Comparison of ENCODE assay signal across 10 cellular contexts in the genomic region with DNA sequence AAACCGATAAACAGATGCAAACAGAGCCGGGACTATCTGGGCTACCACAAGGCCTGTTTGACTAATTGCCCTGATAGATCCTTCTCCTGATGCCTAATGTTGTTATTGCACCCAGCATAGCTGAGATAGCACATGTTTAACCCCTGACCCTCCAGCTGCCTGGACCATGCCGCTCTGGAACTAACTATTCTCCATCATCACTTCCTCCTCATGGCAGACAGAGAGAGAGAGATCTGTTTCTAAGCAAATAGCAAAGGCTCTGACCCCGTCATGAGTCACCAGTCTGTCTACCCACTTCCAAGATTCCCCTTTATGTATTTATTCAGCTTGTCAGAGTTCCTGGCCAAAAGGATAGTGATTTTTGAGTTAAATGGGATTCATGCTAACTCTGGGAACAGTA. TPM values are rescaled to one million over a fixed set of nuclear protein-coding genes. Genes with fewer than 3 reads are reported as not detected.
DNase-seq lines count a peak whose midpoint lies in the region; ATAC-seq and TF ChIP-seq lines count a peak whose summit lies in the region.
"Had no signal": no experiment of that assay in that cellular context is flagged by ENCODE, and none has a peak within 500 bp of the region (broad histone marks: within the 10 kb centered on the region; RNA-seq: fewer than 3 reads in every experiment).

No MANE protein-coding gene starts in this region.

- H3K4me1 Mint-ChIP-seq in activated CD8-positive, alpha-beta T cell treated with anti-CD3 and anti-CD28 coated beads, Interleukin-2, amount 10 ng/mL, durations not matched to agents 7 days and 5 days (ENCODE audit: low read depth) = no peaks in the 10 kb centered on the region

- H3K79me2 ChIP-seq in mesendoderm (ENCODE audit: control insufficient read depth, insufficient read depth, low read length) = no peaks in the 10 kb centered on the region

- no peaks in the 10 kb centered on the region for H3K79me1 ChIP-seq in mesendoderm (ENCODE audit: low read length)

- H4K8ac ChIP-seq in mesendoderm (ENCODE audit: low read depth, low read length) = no peak overlapping the region

- no CpG with 5 or more reads among the region's 4 CpGs for WGBS in mesendoderm (ENCODE audit: extremely low coverage, insufficient coverage, low lambda C conversion rate)

- H3K4me1 ChIP-seq in mesendoderm (ENCODE audit: control insufficient read depth, low read depth, low read length) (no peaks in the 10 kb centered on the region), ascending aorta (peaks cover 0 to 2% of the 10 kb centered on the region in 2 donors)

- H3K56ac ChIP-seq in mesendoderm (ENCODE audit: low read length) = no peak overlapping the region

- no peak overlapping the region for H3K9ac ChIP-seq in mesendoderm (ENCODE audit: low read length)

- H3K4me2 ChIP-seq in mesendoderm (ENCODE audit: low read length) = no peak overlapping the region

- CTCF ChIA-PET in activated CD8-positive, alpha-beta T cell treated with anti-CD3 and anti-CD28 coated beads, Interleukin-2, amount 10 ng/mL, durations not matched to agents 7 days and 5 days (lab: Charles Lee) = no interaction called here

- POLR2A ChIA-PET in activated CD8-positive, alpha-beta T cell treated with anti-CD3 and anti-CD28 coated beads, Interleukin-2, amount 10 ng/mL, durations not matched to agents 7 days and 5 days (lab: Charles Lee) = interaction anchor here (0.7 kb wide), 1 partner anchor 12 kb away, joined by 3 read pairs; no protein-coding TSS in a partner anchor

- H3K36me3 ChIP-seq in mesendoderm (ENCODE audit: control insufficient read depth, insufficient read depth, low read length) (no peaks in the 10 kb centered on the region), ascending aorta (no peaks in the 10 kb centered on the region)

- no peak overlapping the region for H3K18ac ChIP-seq in mesendoderm (ENCODE audit: low read length)

- H3K4me3 ChIP-seq in mesendoderm (ENCODE audit: low read length) = no peak overlapping the region
- H3K4me3 ChIP-seq in ascending aorta = no peak overlapping the region

- no peak overlapping the region for H2BK5ac ChIP-seq in mesendoderm (ENCODE audit: low read length)

- H3K27ac ChIP-seq in mesendoderm (ENCODE audit: low read depth, low read length) (no peak overlapping the region), ascending aorta (no peak overlapping the region)

- H3K23ac ChIP-seq in mesendoderm (ENCODE audit: low read length) = no peak overlapping the region

- no peak overlapping the region for H3K4me3 Mint-ChIP-seq in activated CD8-positive, alpha-beta T cell treated with anti-CD3 and anti-CD28 coated beads, Interleukin-2, amount 10 ng/mL, durations not matched to agents 7 days and 5 days

- intact Hi-C loops in ascending aorta (cut with DNase I) = no loop called here

- ATAC-seq in activated CD8-positive, alpha-beta T cell treated with anti-CD3 and anti-CD28 coated beads, Interleukin-2, amount 10 ng/mL, durations not matched to agents 7 days and 5 days = no peak
- ATAC-seq: esophagus mucosa had no signal

- no peaks in the 10 kb centered on the region for H3K9me3 Mint-ChIP-seq in activated CD8-positive, alpha-beta T cell treated with anti-CD3 and anti-CD28 coated beads, Interleukin-2, amount 10 ng/mL, durations not matched to agents 7 days and 5 days (ENCODE audit: insufficient read depth)

- no peak for TF ChIP-seq CTCF in ascending aorta (IDR thresholded peaks at IDR 0.05)

- H3K36me3 Mint-ChIP-seq in activated CD8-positive, alpha-beta T cell treated with anti-CD3 and anti-CD28 coated beads, Interleukin-2, amount 10 ng/mL, durations not matched to agents 7 days and 5 days (ENCODE audit: low read depth) = no peaks in the 10 kb centered on the region

- peak; percentile 15 for DNase-seq in CD1c-positive myeloid dendritic cell (ENCODE audit: extremely low spot score)
- peak; percentile 57 for DNase-seq in MV-4-11 (lab: John Stamatoyannopoulos, UW)
- peak; percentile 36 for DNase-seq in dedifferentiated amniotic fluid mesenchymal stem cell (ENCODE audit: extremely low spot score)
- peak; percentile 76 for DNase-seq in mesendoderm
- no peak for DNase-seq in ascending aorta (ENCODE audit: low spot score in 2 of 2)
- no peak for DNase-seq in activated CD8-positive, alpha-beta T cell treated with anti-CD3 and anti-CD28 coated beads, Interleukin-2, amount 10 ng/mL, durations not matched to agents 7 days and 5 days
- no peak for DNase-seq in DMS 273 treated with DMSO at 0.1 percent for 48 hours (lab: John Stamatoyannopoulos, UW)
- no peak for DNase-seq in NCI-H82 (lab: John Stamatoyannopoulos, UW)
- DNase-seq: NCI-H446 treated with DMSO at 0.1 percent for 48 hours had no signal

- no peaks in the 10 kb centered on the region for H3K27me3 ChIP-seq in mesendoderm (ENCODE audit: insufficient read depth, low read length, poor library complexity)
- H3K27me3 ChIP-seq in ascending aorta = no peaks in the 10 kb centered on the region

- no peak overlapping the region for H3K27ac Mint-ChIP-seq in activated CD8-positive, alpha-beta T cell treated with anti-CD3 and anti-CD28 coated beads, Interleukin-2, amount 10 ng/mL, durations not matched to agents 7 days and 5 days

- no peaks in the 10 kb centered on the region for H3K9me3 ChIP-seq in ascending aorta

- H2BK120ac ChIP-seq in mesendoderm (ENCODE audit: low read depth, low read length) = no peak overlapping the region

- no peak overlapping the region for H4K5ac ChIP-seq in mesendoderm (ENCODE audit: low read length)

- H2AK5ac ChIP-seq in mesendoderm (ENCODE audit: low read length) = no peak overlapping the region

- no peaks in the 10 kb centered on the region for H3K27me3 Mint-ChIP-seq in activated CD8-positive, alpha-beta T cell treated with anti-CD3 and anti-CD28 coated beads, Interleukin-2, amount 10 ng/mL, durations not matched to agents 7 days and 5 days (ENCODE audit: low read depth)

- H3K4ac ChIP-seq in mesendoderm (ENCODE audit: low read depth, low read length) = no peak overlapping the region

- no peak overlapping the region for H2BK15ac ChIP-seq in mesendoderm (replicated peaks; ENCODE audit: low read depth)

RNA-seq across cellular contexts. Expression of gene FLRT2, which starts 58.2 kb away (rescaled TPM):
- 17.1 TPM for polyA plus RNA-seq in mesendoderm (2013, experiment 1 of 2)
- 14.9 TPM for polyA plus RNA-seq in mesendoderm (2013, experiment 2 of 2)
- 24.6 TPM for total RNA-seq in ascending aorta
- total RNA-seq in activated CD8-positive, alpha-beta T cell treated with anti-CD3 and anti-CD28 coated beads, Interleukin-2, amount 10 ng/mL, durations not matched to agents 7 days and 5 days = not detected

Comparison
In these comparisons a context has a peak if more than half of its experiments do, and no peak if none do; other contexts are left out.
1. DNase-seq: peak in CD1c-positive myeloid dendritic cell (single experiment), MV-4-11 (single experiment), dedifferentiated amniotic fluid mesenchymal stem cell (single experiment) and mesendoderm (single experiment); none in ascending aorta (0 of 2), activated CD8-positive, alpha-beta T cell treated with anti-CD3 and anti-CD28 coated beads, Interleukin-2, amount 10 ng/mL, durations not matched to agents 7 days and 5 days (single experiment), DMS 273 treated with DMSO at 0.1 percent for 48 hours (single experiment) and NCI-H82 (single experiment).
2. RNA of gene FLRT2, which starts 58.2 kb away (total RNA-seq): 24.6 TPM in ascending aorta (single experiment); not detected in activated CD8-positive, alpha-beta T cell treated with anti-CD3 and anti-CD28 coated beads, Interleukin-2, amount 10 ng/mL, durations not matched to agents 7 days and 5 days; every median in the first group is over 10 times any median in the second.